ENCODE assay signal across 11 cellular contexts in the genomic region with DNA sequence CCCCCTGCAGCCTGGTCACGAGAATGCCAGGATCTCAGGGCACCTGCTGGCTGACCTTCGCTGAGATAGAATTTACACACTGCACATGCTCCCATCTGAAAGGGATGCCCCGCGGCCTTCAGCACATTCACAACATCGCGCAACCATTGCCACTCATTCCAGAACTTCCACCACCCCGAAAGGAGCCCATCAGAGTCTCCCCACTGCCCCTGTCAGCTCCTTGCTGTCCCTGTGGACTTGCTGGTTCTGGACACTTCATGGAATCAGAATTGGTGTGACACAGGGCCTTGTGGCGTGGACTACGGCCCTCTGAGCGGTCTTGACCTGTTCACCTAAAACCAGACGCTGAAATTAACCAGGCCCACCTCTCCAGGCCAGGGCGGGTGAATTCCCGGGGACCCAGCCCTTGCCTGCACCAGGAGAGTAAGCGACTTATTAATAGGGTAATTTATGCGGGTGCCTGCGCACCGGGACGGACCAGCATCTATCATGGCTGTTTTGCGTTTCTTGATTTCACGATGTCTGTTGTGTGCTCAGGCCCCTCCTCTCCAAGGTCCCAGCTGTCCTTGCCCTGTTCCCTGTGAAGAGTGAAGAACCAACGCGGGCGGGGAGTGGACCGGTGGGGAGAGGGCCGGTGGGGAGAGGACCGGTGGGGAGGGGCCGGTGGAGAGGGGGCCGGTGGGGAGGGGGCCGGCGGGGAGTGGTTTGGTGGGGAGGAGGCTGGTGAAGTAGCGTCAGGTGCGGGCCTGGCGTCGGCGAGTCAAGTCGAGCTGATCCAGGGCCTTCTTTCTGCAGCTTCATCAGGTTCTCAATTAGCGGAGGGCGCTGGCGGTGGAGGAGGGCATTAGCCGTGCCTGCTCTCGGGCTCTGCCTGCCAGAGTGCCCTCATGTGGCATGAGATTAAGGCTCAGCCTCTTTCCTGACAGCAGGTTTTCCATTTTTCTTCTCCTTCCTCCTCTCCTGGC. TPM values are rescaled to one million over a fixed set of nuclear protein-coding genes. Genes with fewer than 3 reads are reported as not detected.
DNase-seq lines count a peak whose midpoint lies in the region; ATAC-seq and TF ChIP-seq lines count a peak whose summit lies in the region.
"Had no signal": no experiment of that assay in that cellular context is flagged by ENCODE, and none has a peak within 500 bp of the region (broad histone marks: within the 10 kb centered on the region; RNA-seq: fewer than 3 reads in every experiment).

No MANE protein-coding gene starts in this region.

- DNase-seq in BE2C = peak; percentile 35
- DNase-seq in ELF-1 (ENCODE audit: low read depth, low spot score) = peak; percentile 46
- DNase-seq in NCI-H526 (lab: John Stamatoyannopoulos, UW) = peak; percentile 88 to 97
- no peak for DNase-seq in islet precursor cell
- DNase-seq in pons (ENCODE audit: low spot score) = no peak
- DNase-seq: T-helper 1 cell had no signal

- no peak overlapping the region for H3K4me3 ChIP-seq in BE2C (ENCODE audit: low read depth, low read length)
- H3K4me3 ChIP-seq in iPS-20b (ENCODE audit: low read length) = peak overlapping the region; percentile 63

- TF ChIP-seq CTCF in BE2C (IDR thresholded peaks at IDR 0.05; ENCODE audit: low read depth, low read length) = 0 out of 2 replicates have a peak, but pooled peaks have one; percentile 2

- H3K27ac ChIP-seq in iPS-20b (ENCODE audit: low read length) = no peak overlapping the region
- H3K27ac ChIP-seq: parathyroid adenoma had no signal

- H3K9me3 ChIP-seq in BE2C (no peaks in the 10 kb centered on the region; the same call in 1 of the 2 replicates), iPS-20b (ENCODE audit: insufficient read depth, low read depth, low read length) (no peaks in the 10 kb centered on the region)

- ATAC-seq in HG03521 (IDR thresholded peaks at IDR 0.05; ENCODE audit: unreplicated experiment) (no peak), GM21619 (IDR thresholded peaks at IDR 0.05; ENCODE audit: unreplicated experiment) (no peak)

- H3K9ac ChIP-seq in iPS-20b (ENCODE audit: low read depth, low read length) = peak overlapping the region; percentile 63; the same call in 1 of the 2 replicates
- H3K9ac ChIP-seq: parathyroid adenoma had no signal

- peaks cover 62% of the 10 kb centered on the region for H3K27me3 ChIP-seq in BE2C
- H3K27me3 ChIP-seq in iPS-20b (ENCODE audit: insufficient read depth, low read length) = peaks cover 69% of the 10 kb centered on the region

- H3K36me3 ChIP-seq in BE2C (no peaks in the 10 kb centered on the region), iPS-20b (ENCODE audit: insufficient read depth, low read depth, low read length) (no peaks in the 10 kb centered on the region)

- H3K4me1 ChIP-seq in BE2C = no peaks in the 10 kb centered on the region; the same call in 1 of the 2 replicates
- H3K4me1 ChIP-seq in iPS-20b (ENCODE audit: insufficient read depth, low read length) = peaks cover 12% of the 10 kb centered on the region; the same call in 1 of the 2 replicates
- H3K4me1 ChIP-seq: parathyroid adenoma had no signal

RNA-seq across cellular contexts. Expression of a gene that starts 20.9 kb away (rescaled TPM):
- polyA plus RNA-seq in BE2C (2012; ENCODE audit: insufficient read depth, insufficient read length, low read depth) = not detected
- polyA plus RNA-seq: adipose tissue had no signal

Comparison
In these comparisons a context has a peak if more than half of its experiments do, and no peak if none do; other contexts are left out.
1. DNase-seq: peak in BE2C (single experiment), ELF-1 (single experiment) and NCI-H526 (2 of 2); none in islet precursor cell (single experiment) and pons (single experiment).